ENCODE assay signal across 11 cellular contexts in genomic region chr11:113553905-113554304, GRCh38.
A peak's percentile ranks its signal among the peaks of the same experiment; 100 is the strongest.
DNase-seq lines count a peak whose midpoint lies in the region; ATAC-seq and TF ChIP-seq lines count a peak whose summit lies in the region.
"Had no signal": no experiment of that assay in that cellular context is flagged by ENCODE, and none has a peak within 500 bp of the region (broad histone marks: within the 10 kb centered on the region; RNA-seq: fewer than 3 reads in every experiment).

No MANE protein-coding gene starts in this region.

- in situ Hi-C loops in SK-MEL-5 (cut with HindIII; ENCODE audit: low pct_unique_long_range_greater_than_20kb, low sequenced_read_pairs), result no loop called here

- H3K9me3 Mint-ChIP-seq in mesothelial cell of epicardium, result no peaks in the 10 kb centered on the region
- H3K9me3 Mint-ChIP-seq: naive B cell had no signal

- DNase-seq in ELR (ENCODE audit: low read depth), result peak; percentile 15
- DNase-seq in NB4 (ENCODE audit: low read depth), result peak; percentile 8
- DNase-seq in SK-MEL-5 (ENCODE audit: low read depth, low spot score), result peak; percentile 5
- no peak for DNase-seq in mesothelial cell of epicardium (ENCODE audit: low spot score in 2 of 2, unreplicated experiment in 2 of 2)
- no peak for DNase-seq in SKM-1 (lab: John Stamatoyannopoulos, UW; ENCODE audit: unreplicated experiment)
- DNase-seq: activated CD4-positive, CD25-positive, alpha-beta regulatory T cell; CD4-positive, alpha-beta memory T cell; naive B cell had no signal

- peak overlapping the region; percentile 30 for H3K27ac Mint-ChIP-seq in mesothelial cell of epicardium
- H3K27ac Mint-ChIP-seq: CD4-positive, alpha-beta memory T cell had no signal

- H3K36me3 Mint-ChIP-seq in mesothelial cell of epicardium, result no peaks in the 10 kb centered on the region
- H3K36me3 Mint-ChIP-seq: CD4-positive, alpha-beta memory T cell had no signal

- TF ChIP-seq CTCF in NB4 (IDR thresholded peaks at IDR 0.05; ENCODE audit: low read depth, low read length) (no peak), mesothelial cell of epicardium (IDR thresholded peaks at IDR 0.05; ENCODE audit: unreplicated experiment) (no peak)

- no peak overlapping the region for H3K4me3 Mint-ChIP-seq in mesothelial cell of epicardium
- H3K4me3 Mint-ChIP-seq: CD4-positive, alpha-beta memory T cell; naive B cell had no signal

- H3K4me1 Mint-ChIP-seq in mesothelial cell of epicardium, result peaks cover 20% of the 10 kb centered on the region
- H3K4me1 Mint-ChIP-seq: CD4-positive, alpha-beta memory T cell; naive B cell had no signal

- TF ChIP-seq POLR2A in NB4 (IDR thresholded peaks at IDR 0.05; ENCODE audit: extremely low read depth, insufficient read length), result no peak

- H3K27me3 Mint-ChIP-seq in mesothelial cell of epicardium (ENCODE audit: low read depth), result no peaks in the 10 kb centered on the region

- no peak overlapping the region for H3K4me3 ChIP-seq in NB4 (ENCODE audit: low read depth, low read length)

- ATAC-seq in HG02884 (IDR thresholded peaks at IDR 0.05; ENCODE audit: unreplicated experiment), result no peak
- ATAC-seq in HG03439 (IDR thresholded peaks at IDR 0.05; ENCODE audit: unreplicated experiment), result no peak
- no peak for ATAC-seq in esophagus mucosa

Comparison
In these comparisons a context has a peak if more than half of its experiments do, and no peak if none do; other contexts are left out.
1. DNase-seq: peak in ELR (single experiment), NB4 (single experiment) and SK-MEL-5 (single experiment); none in mesothelial cell of epicardium (0 of 2) and SKM-1 (single experiment).